Comparison of ENCODE assay signal across 1 cellular context in genomic region chr11:63738720-63739360, GRCh38.
TF ChIP-seq lines count a peak whose summit lies in the region.

No MANE protein-coding gene starts in this region.

TF ChIP-seq in IMR-90, 13 proteins besides CTCF, POLR2A, EP300 and RAD21:
- no peak for TF ChIP-seq MAZ (IDR thresholded peaks at IDR 0.05; ENCODE audit: borderline replicate concordance, low read depth, low read length)
- peak; percentile 81 for TF ChIP-seq SMC3 (IDR thresholded peaks at IDR 0.05; ENCODE audit: low read depth, low read length)
